Comparison of ENCODE assay signal across 8 cellular contexts in genomic region chr7:128633915-128634314, GRCh38. TPM values are rescaled to one million over a fixed set of nuclear protein-coding genes. Genes with fewer than 3 reads are reported as not detected.
DNase-seq lines count a peak whose midpoint lies in the region; ATAC-seq, FAIRE-seq and TF ChIP-seq lines count a peak whose summit lies in the region.
"Not testable (repeated sequence)": the region's sequence is repeated elsewhere in the genome, so short reads cannot be mapped to it uniquely, and the experiment has no call there.

No MANE protein-coding gene starts in this region.

- not testable (repeated sequence) for H3K9me3 Mint-ChIP-seq in GM23338; activated CD4-positive, alpha-beta T cell treated with anti-CD3 and anti-CD28 coated beads for 36 hours (ENCODE audit: low read depth); activated naive CD8-positive, alpha-beta T cell treated with anti-CD3 and anti-CD28 coated beads, Interleukin-2, amount 50 U/mL, for 24 hours; endothelial cell (ENCODE audit: unreplicated experiment)

- H3K9me2 ChIP-seq in GM23338 (ENCODE audit: insufficient read depth); PC-9 (ENCODE audit: insufficient read depth): not testable (repeated sequence)

- H3K4me3 ChIP-seq in A549; GM23338; PC-9; right lobe of liver; small intestine (ENCODE audit: low read depth in 1 of 2, low read length in 2 of 2): not testable (repeated sequence)

- not testable (repeated sequence) for DNase-seq in A549 (ENCODE audit: low read depth in 1 of 2, low spot score in 1 of 2); GM23338 (ENCODE audit: low spot score); PC-9; activated CD4-positive, alpha-beta T cell treated with anti-CD3 and anti-CD28 coated beads for 36 hours; activated naive CD8-positive, alpha-beta T cell treated with anti-CD3 and anti-CD28 coated beads, Interleukin-2, amount 50 U/mL, for 24 hours; endothelial cell (ENCODE audit: low spot score)
- DNase-seq in right lobe of liver (peak in 2 of 3 donors; percentile 73), small intestine (peak; percentile 14)

- H3K79me2 ChIP-seq in GM23338 (replicated peaks; ENCODE audit: insufficient read depth); PC-9 (ENCODE audit: low read depth): not testable (repeated sequence)

- H3K36me3 Mint-ChIP-seq in GM23338 (ENCODE audit: low read depth) (peaks cover 45% of the 10 kb centered on the region), endothelial cell (ENCODE audit: low read depth, unreplicated experiment) (peaks cover 23% of the 10 kb centered on the region)
- H3K36me3 Mint-ChIP-seq in activated CD4-positive, alpha-beta T cell treated with anti-CD3 and anti-CD28 coated beads for 36 hours (ENCODE audit: low read depth): peaks cover 33% of the 10 kb centered on the region
- peaks cover 24% of the 10 kb centered on the region for H3K36me3 Mint-ChIP-seq in activated naive CD8-positive, alpha-beta T cell treated with anti-CD3 and anti-CD28 coated beads, Interleukin-2, amount 50 U/mL, for 24 hours (ENCODE audit: low read depth)

- CTCF ChIA-PET in A549 (lab: Yijun Ruan, JAX); PC-9 (lab: Charles Lee); activated CD4-positive, alpha-beta T cell treated with anti-CD3 and anti-CD28 coated beads for 36 hours (lab: Charles Lee): not testable (repeated sequence)

- not testable (repeated sequence) for H3K36me3 ChIP-seq in GM23338 (ENCODE audit: insufficient read depth); PC-9 (ENCODE audit: low read depth); small intestine (ENCODE audit: control insufficient read depth in 2 of 2, insufficient read depth in 2 of 2, low read length in 2 of 2)
- peaks cover 0 to 28% (median 11%) of the 10 kb centered on the region in 4 donors for H3K36me3 ChIP-seq in right lobe of liver

- TF ChIP-seq CTCF in A549 (IDR thresholded peaks at IDR 0.05); GM23338 (conservative IDR thresholded peaks at IDR 0.05; ENCODE audit: low read depth in 2 of 2); PC-9 (conservative IDR thresholded peaks at IDR 0.05); endothelial cell (IDR thresholded peaks at IDR 0.05; ENCODE audit: unreplicated experiment); right lobe of liver (IDR thresholded peaks at IDR 0.05): not testable (repeated sequence)

- TSS peak; percentile 4 for BruUV-seq in PC-9 (replicated peaks; lab: Mats Ljungman, UMichigan)

- WGBS in A549 (ENCODE audit: missing lambda C conversion rate): 88% methylated on average over 3 of the region's 3 CpGs
- 25% methylated on average over 3 of the region's 3 CpGs for WGBS in right lobe of liver (ENCODE audit: insufficient coverage, low coverage, low lambda C conversion rate, missing lambda C conversion rate)
- 64 to 100% (median 88%) methylated on average over 2 to 3 of the region's 3 CpGs for WGBS in small intestine, 3 donors

- not testable (repeated sequence) for TF ChIP-seq RAD21 in A549 (conservative IDR thresholded peaks at IDR 0.05 in 1 of 2, IDR thresholded peaks at IDR 0.05 in 1 of 2)

- H3K9me3 ChIP-seq in A549; PC-9 (ENCODE audit: insufficient read depth, low read depth); right lobe of liver; small intestine (ENCODE audit: control insufficient read depth, low read depth): not testable (repeated sequence)

- not testable (repeated sequence) for H3K4me2 ChIP-seq in A549, GM23338, PC-9

- H3K4me1 Mint-ChIP-seq in GM23338; activated CD4-positive, alpha-beta T cell treated with anti-CD3 and anti-CD28 coated beads for 36 hours; activated naive CD8-positive, alpha-beta T cell treated with anti-CD3 and anti-CD28 coated beads, Interleukin-2, amount 50 U/mL, for 24 hours; endothelial cell (ENCODE audit: unreplicated experiment): not testable (repeated sequence)

- H3K27me3 Mint-ChIP-seq in GM23338 (ENCODE audit: insufficient read depth, low read depth, poor library complexity); activated CD4-positive, alpha-beta T cell treated with anti-CD3 and anti-CD28 coated beads for 36 hours; activated naive CD8-positive, alpha-beta T cell treated with anti-CD3 and anti-CD28 coated beads, Interleukin-2, amount 50 U/mL, for 24 hours; endothelial cell (ENCODE audit: unreplicated experiment): not testable (repeated sequence)

- not testable (repeated sequence) for H4K20me1 ChIP-seq in GM23338 (replicated peaks; ENCODE audit: insufficient read depth); PC-9 (ENCODE audit: insufficient read depth)

- not testable (repeated sequence) for H3K4me1 ChIP-seq in A549; GM23338 (ENCODE audit: insufficient read depth); PC-9 (replicated peaks; ENCODE audit: insufficient read depth); right lobe of liver; small intestine (ENCODE audit: control insufficient read depth in 2 of 2, insufficient read depth in 1 of 2, low read depth in 1 of 2, low read length in 1 of 2)

- H3K27me3 ChIP-seq in GM23338 (ENCODE audit: insufficient read depth); PC-9 (ENCODE audit: insufficient read depth, low read depth); right lobe of liver; small intestine (ENCODE audit: control insufficient read depth in 2 of 2, insufficient read depth in 2 of 2, low read length in 2 of 2): not testable (repeated sequence)

- H3K27ac ChIP-seq in A549; GM23338 (ENCODE audit: low read depth); PC-9; right lobe of liver; small intestine (ENCODE audit: low read depth in 1 of 2, low read length in 1 of 2): not testable (repeated sequence)

- H3F3A ChIP-seq in GM23338 (replicated peaks; ENCODE audit: low read depth); PC-9 (ENCODE audit: insufficient read depth, low read depth): not testable (repeated sequence)

- POLR2A ChIA-PET in A549 (lab: Yijun Ruan, JAX); activated CD4-positive, alpha-beta T cell treated with anti-CD3 and anti-CD28 coated beads for 36 hours (lab: Charles Lee): not testable (repeated sequence)
- POLR2A ChIA-PET in PC-9 (lab: Charles Lee; ENCODE audit: unreplicated experiment): interaction anchor here (0.6 kb wide), 1 partner anchor 580 kb away, joined by 3 read pairs; no protein-coding TSS in a partner anchor

- not testable (repeated sequence) for H2AFZ ChIP-seq in GM23338, PC-9

- not testable (repeated sequence) for FAIRE-seq in A549 (lab: Jason Lieb, UNC); small intestine (lab: Jason Lieb, UNC)

- ATAC-seq in A549; GM23338; activated CD4-positive, alpha-beta T cell treated with anti-CD3 and anti-CD28 coated beads for 36 hours; activated naive CD8-positive, alpha-beta T cell treated with anti-CD3 and anti-CD28 coated beads, Interleukin-2, amount 50 U/mL, for 24 hours: not testable (repeated sequence)
- peak; percentile 45 to 96 (median 55) for ATAC-seq in right lobe of liver

- not testable (repeated sequence) for TF ChIP-seq POLR2A in A549 (IDR thresholded peaks at IDR 0.05; ENCODE audit: low read length); right lobe of liver (IDR thresholded peaks at IDR 0.05)

- H3K27ac Mint-ChIP-seq in GM23338; endothelial cell (ENCODE audit: unreplicated experiment): not testable (repeated sequence)
- peak overlapping the region; percentile 44 for H3K27ac Mint-ChIP-seq in activated CD4-positive, alpha-beta T cell treated with anti-CD3 and anti-CD28 coated beads for 36 hours
- peak overlapping the region; percentile 23 for H3K27ac Mint-ChIP-seq in activated naive CD8-positive, alpha-beta T cell treated with anti-CD3 and anti-CD28 coated beads, Interleukin-2, amount 50 U/mL, for 24 hours

- not testable (repeated sequence) for TF ChIP-seq EP300 in A549 (IDR thresholded peaks at IDR 0.05)

- intact Hi-C loops in PC-9 (cut with micrococcal nuclease; ENCODE audit: unreplicated experiment); activated CD4-positive, alpha-beta T cell treated with anti-CD3 and anti-CD28 coated beads for 36 hours (cut with DNase I, micrococcal nuclease); right lobe of liver (cut with DNase I): not testable (repeated sequence)

- H3K4me3 Mint-ChIP-seq in GM23338; activated CD4-positive, alpha-beta T cell treated with anti-CD3 and anti-CD28 coated beads for 36 hours; activated naive CD8-positive, alpha-beta T cell treated with anti-CD3 and anti-CD28 coated beads, Interleukin-2, amount 50 U/mL, for 24 hours: not testable (repeated sequence)
- peak overlapping the region; percentile 75 for H3K4me3 Mint-ChIP-seq in endothelial cell (ENCODE audit: unreplicated experiment)

RNA-seq across cellular contexts. Expression of gene GARIN1A, which starts 38.2 kb away (rescaled TPM):
- polyA plus RNA-seq in A549 (2011; rRNA removed): 0.37 and 0.46 TPM in 2 replicates
- 0.13 and 0.19 TPM in 2 replicates for polyA plus RNA-seq in A549 (2012; cell fraction: cytosol; rRNA removed)
- polyA plus RNA-seq in A549 (2012; cell fraction: nucleus; rRNA removed): 1.5 and 2.7 TPM in 2 replicates
- polyA plus RNA-seq in A549 (2017; fragmentation: RNase III; extraction: RNeasy Plus Mini Kit Qiagen cat#74134 plus additional on column Dnase treatment): 0.30 to 0.49 TPM (median 0.43 TPM) in 3 replicates
- 0.19 and 0.33 TPM in 2 replicates for polyA minus RNA-seq in A549 (2011; rRNA and poly(A)+ RNA removed)
- total RNA-seq in GM23338 (2014; rRNA removed; shearing (Covaris generic)): 0.12 TPM in 1 of 2 replicates, not detected in the other
- polyA plus RNA-seq in GM23338 (2016; fragmentation: Nextera tagmentation; extraction: Ambion mirVana): 0.10 TPM in 1 of 2 replicates, not detected in the other
- 0.57 and 0.78 TPM in 2 replicates for total RNA-seq in PC-9 (2021)
- under 1 TPM; 0.07 TPM for total RNA-seq in activated CD4-positive, alpha-beta T cell treated with anti-CD3 and anti-CD28 coated beads for 36 hours
- 4.3 TPM for total RNA-seq in endothelial cell (ENCODE audit: unreplicated experiment)
- total RNA-seq in right lobe of liver: 1 to 10 TPM in 1 of 6 experiments, under 1 TPM in 5; 0.06 to 1.3 (median 0.48) TPM
- 1 to 10 TPM in 2 of 3 donors, under 1 TPM in 1; 0.37 to 2.0 (median 1.9) TPM for polyA plus RNA-seq in small intestine
